In the genomic region with DNA sequence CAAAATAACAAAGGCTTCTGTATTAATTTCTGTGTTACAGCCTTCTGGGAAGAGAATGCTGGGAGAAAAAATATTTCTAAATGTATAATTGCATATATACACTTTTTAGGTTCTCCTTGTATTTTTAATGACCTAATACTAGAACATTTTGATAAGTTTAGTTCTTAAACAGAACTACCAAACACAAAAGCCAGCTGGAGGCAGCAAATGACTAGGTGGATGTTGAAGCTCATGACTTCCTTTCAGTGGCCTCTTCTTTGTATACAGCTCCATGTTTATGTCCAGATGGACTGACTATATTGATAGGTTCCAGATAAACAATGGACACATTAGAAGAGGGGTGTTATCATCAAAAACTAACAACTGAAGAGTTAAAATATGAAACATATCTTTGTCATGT, we compare ENCODE assay signal across 14 cellular contexts.
"Had no signal": no experiment of that assay in that cellular context is flagged by ENCODE, and none has a peak within 500 bp of the region (broad histone marks: within the 10 kb centered on the region; RNA-seq: fewer than 3 reads in every experiment).

No MANE protein-coding gene starts in this region.

- H3K27ac ChIP-seq: esophagus squamous epithelium, skin epidermis, thyroid gland, vagina had no signal

- H3K27me3 Mint-ChIP-seq: activated CD4-positive, alpha-beta T cell treated with anti-CD3 and anti-CD28 coated beads, Interleukin-2, amount 10 ng/mL, durations not matched to agents 7 days and 5 days; activated naive CD4-positive, alpha-beta T cell treated with anti-CD3 and anti-CD28 coated beads, Interleukin-2, amount 50 U/mL, for 24 hours; naive thymus-derived CD4-positive, alpha-beta T cell had no signal

- H3K4me3 Mint-ChIP-seq: activated CD4-positive, alpha-beta T cell treated with anti-CD3 and anti-CD28 coated beads, Interleukin-2, amount 10 ng/mL, durations not matched to agents 7 days and 5 days; activated naive CD4-positive, alpha-beta T cell treated with anti-CD3 and anti-CD28 coated beads, Interleukin-2, amount 50 U/mL, for 24 hours had no signal

- H3K4me1 ChIP-seq: esophagus squamous epithelium had no signal

- H3K27me3 ChIP-seq: esophagus squamous epithelium, right atrium auricular region, thyroid gland, vagina had no signal

- DNase-seq: activated CD4-positive, alpha-beta T cell treated with anti-CD3 and anti-CD28 coated beads, Interleukin-2, amount 10 ng/mL, durations not matched to agents 7 days and 5 days; activated CD4-positive, CD25-positive, alpha-beta regulatory T cell; activated T-cell treated with anti-CD3 and anti-CD28 coated beads for 4 hours; esophagus squamous epithelium; kidney; midbrain; posterior cingulate gyrus; thyroid gland had no signal

- H3K9me3 ChIP-seq: esophagus squamous epithelium, right atrium auricular region, thyroid gland, vagina had no signal

- H3K4me3 ChIP-seq: esophagus squamous epithelium, right atrium auricular region, skin epidermis, thyroid gland, vagina had no signal

- H3K36me3 ChIP-seq: thyroid gland, vagina had no signal

- H3K27ac Mint-ChIP-seq: activated CD4-positive, alpha-beta T cell treated with anti-CD3 and anti-CD28 coated beads, Interleukin-2, amount 10 ng/mL, durations not matched to agents 7 days and 5 days; activated T-helper 2 cell treated with anti-CD3 and anti-CD28 coated beads, Interferon-gamma antibody, Interleukin-2, Interleukin-4, amounts not matched to agents 10 μg/mL and 5 μg/mL and 100 μg/mL, durations not matched to agents 14 hours and 24 hours and 36 hours had no signal
